In genomic region chr6:98324406-98324930, GRCh38 we compare ENCODE assay signal across 17 cellular contexts.
"Had no signal": no experiment of that assay in that cellular context is flagged by ENCODE, and none has a peak within 500 bp of the region (broad histone marks: within the 10 kb centered on the region; RNA-seq: fewer than 3 reads in every experiment).

No MANE protein-coding gene starts in this region.

- H3K27ac ChIP-seq: coronary artery, esophagus squamous epithelium, neutrophil, parathyroid adenoma had no signal

- ATAC-seq: activated T-helper 17 cell treated with anti-CD3 and anti-CD28 coated beads, Interleukin-2, amount 50 U/mL, for 72 hours; left ventricle myocardium superior; natural killer cell; stimulated activated effector memory CD8-positive, alpha-beta T cell treated with anti-CD3 and anti-CD28 coated beads, Interleukin-12 subunit alpha, Interleukin-12 subunit beta, amount 100 ng/mL, for 72 hours had no signal

- H3K36me3 ChIP-seq: esophagus squamous epithelium, neutrophil had no signal

- H3K9ac ChIP-seq: parathyroid adenoma had no signal

- H3K4me3 ChIP-seq: coronary artery, esophagus squamous epithelium had no signal

- DNase-seq: activated CD4-positive, alpha-beta T cell treated with anti-CD3 and anti-CD28 coated beads for 1 hour; activated CD4-positive, alpha-beta T cell treated with anti-CD3 and anti-CD28 coated beads, Interleukin-2, amount 50 U/mL, for 48 hours; activated naive CD4-positive, alpha-beta T cell treated with Interleukin-2 at 50 U/mL for 16 hours; esophagus squamous epithelium; glutamatergic neuron; kidney glomerular epithelial cell; left ventricle myocardium superior; mesenchymal stem cell; natural killer cell; stimulated activated CD4-positive, alpha-beta T cell treated with anti-CD3 and anti-CD28 coated beads, Interleukin-12 subunit alpha, Interleukin-12 subunit beta, amount 100 ng/mL, for 4 hours; stimulated activated CD4-positive, alpha-beta T cell treated with anti-CD3 and anti-CD28 coated beads, Interleukin-2, amount 100 ng/mL, for 24 hours; T1000 had no signal

- H3K9me3 ChIP-seq: esophagus squamous epithelium, neutrophil had no signal
